In genomic region chr22:22103078-22103593, GRCh38 we compare ENCODE assay signal across 8 cellular contexts.
DNase-seq lines count a peak whose midpoint lies in the region; ATAC-seq and TF ChIP-seq lines count a peak whose summit lies in the region.

No MANE protein-coding gene starts in this region.

- peak; percentile 47 for TF ChIP-seq CTCF in GM12865 (IDR thresholded peaks at IDR 0.05; ENCODE audit: insufficient read depth, low read depth, low read length, missing control alignments)

- no peak overlapping the region for H3K4me3 ChIP-seq in GM12865 (ENCODE audit: low read depth, low read length)

- ATAC-seq in GM18511 (IDR thresholded peaks at IDR 0.05; ENCODE audit: unreplicated experiment) (no peak), HG02981 (IDR thresholded peaks at IDR 0.05; ENCODE audit: unreplicated experiment) (no peak)

- in situ Hi-C loops in ACHN (cut with HindIII; ENCODE audit: low pct_ligation_motif_present, low pct_unique_long_range_greater_than_20kb, low sequenced_read_pairs), result no loop called here

- DNase-seq in ACHN, result peak; percentile 19
- peak; percentile 19 for DNase-seq in GM12865 (ENCODE audit: low read depth)
- peak; percentile 25 for DNase-seq in SKM-1 (lab: John Stamatoyannopoulos, UW; ENCODE audit: unreplicated experiment)
- DNase-seq in iris pigment epithelial cell (ENCODE audit: low read depth), result peak; percentile 12
- DNase-seq in NCI-H524 treated with DMSO at 0.1 percent for 48 hours (lab: John Stamatoyannopoulos, UW), result no peak
- DNase-seq in effector CD4-positive, alpha-beta T cell, result no peak

Comparison
In these comparisons a context has a peak if more than half of its experiments do, and no peak if none do; other contexts are left out.
1. DNase-seq: peak in ACHN (single experiment), GM12865 (single experiment), SKM-1 (single experiment) and iris pigment epithelial cell (single experiment); none in NCI-H524 treated with DMSO at 0.1 percent for 48 hours (single experiment) and effector CD4-positive, alpha-beta T cell (single experiment).